In the genomic region with DNA sequence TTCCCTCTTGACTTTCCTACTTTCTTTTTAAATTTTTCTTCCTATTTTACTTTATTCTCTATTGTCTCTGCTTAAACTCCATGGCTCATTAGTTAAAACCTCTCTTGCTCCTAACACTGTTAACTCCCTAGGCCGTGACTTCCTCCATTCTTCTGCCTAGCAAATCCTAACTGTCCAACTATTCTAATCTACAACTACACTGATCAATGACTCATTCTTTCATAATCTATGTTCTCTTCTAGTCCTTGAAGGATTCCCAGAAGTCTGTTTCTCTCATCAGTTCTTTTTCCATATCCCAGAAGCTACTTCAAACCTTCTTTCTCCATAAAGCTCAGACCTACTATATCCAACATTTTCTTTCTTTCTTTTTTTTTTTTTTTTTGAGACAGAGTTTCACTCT, we compare ENCODE assay signal across 1 cellular context.
TF ChIP-seq lines count a peak whose summit lies in the region.

No MANE protein-coding gene starts in this region.

TF ChIP-seq in WTC11, 78 proteins besides CTCF, POLR2A, EP300 and RAD21 (continued from another document):
- TF ChIP-seq SMAD3 (CRISPR knock-in tag; IDR thresholded peaks at IDR 0.05; ENCODE audit: borderline replicate concordance), result no peak
- TF ChIP-seq NR2C2 (CRISPR knock-in tag; IDR thresholded peaks at IDR 0.05), result no peak
- no peak for TF ChIP-seq SP1 (CRISPR knock-in tag; conservative IDR thresholded peaks at IDR 0.05)
- no peak for TF ChIP-seq ZBTB43 (CRISPR knock-in tag; IDR thresholded peaks at IDR 0.05)
